Comparison of ENCODE assay signal across 9 cellular contexts in genomic region chr19:48810151-48810550, GRCh38. TPM values are rescaled to one million over a fixed set of nuclear protein-coding genes. Genes with fewer than 3 reads are reported as not detected.
DNase-seq lines count a peak whose midpoint lies in the region; ATAC-seq and TF ChIP-seq lines count a peak whose summit lies in the region.
"Had no signal": no experiment of that assay in that cellular context is flagged by ENCODE, and none has a peak within 500 bp of the region (broad histone marks: within the 10 kb centered on the region; RNA-seq: fewer than 3 reads in every experiment).

No MANE protein-coding gene starts in this region.

- peak overlapping the region; percentile 93 for H3K27ac Mint-ChIP-seq in activated naive CD8-positive, alpha-beta T cell treated with anti-CD3 and anti-CD28 coated beads for 36 hours

- no peaks in the 10 kb centered on the region for H3K27me3 ChIP-seq in layer of hippocampus (ENCODE audit: control insufficient read depth, insufficient read depth, low read length)
- H3K27me3 ChIP-seq in thyroid gland, result no peaks in the 10 kb centered on the region

- ATAC-seq in activated T-cell treated with anti-CD3 and anti-CD28 coated beads, Interleukin-2, amount 50 U/mL, for 4 hours, result no peak

- DNase-seq in activated T-cell treated with anti-CD3 and anti-CD28 coated beads, Interleukin-2, amount 50 U/mL, for 4 hours, result no peak
- no peak for DNase-seq in activated T-cell treated with anti-CD3 and anti-CD28 coated beads, Interleukin-2, amount 50 U/mL, for 48 hours
- no peak for DNase-seq in activated naive CD8-positive, alpha-beta T cell treated with anti-CD3 and anti-CD28 coated beads for 36 hours
- no peak for DNase-seq in thyroid gland
- DNase-seq in NCI-H1105 treated with DMSO at 0.1 percent for 48 hours (lab: John Stamatoyannopoulos, UW), result no peak
- no peak for DNase-seq in pons (ENCODE audit: low spot score)
- no peak for DNase-seq in HuH-7 (ENCODE audit: low spot score)

- H3K9me3 ChIP-seq in thyroid gland, result no peaks in the 10 kb centered on the region

- no peak for TF ChIP-seq POLR2A in thyroid gland (IDR thresholded peaks at IDR 0.05)

- H3K4me1 Mint-ChIP-seq in activated T-cell treated with anti-CD3 and anti-CD28 coated beads, Interleukin-2, amount 50 U/mL, for 4 hours (ENCODE audit: low read depth), result peaks cover 22% of the 10 kb centered on the region
- H3K4me1 Mint-ChIP-seq in activated naive CD8-positive, alpha-beta T cell treated with anti-CD3 and anti-CD28 coated beads for 36 hours, result peaks cover 19% of the 10 kb centered on the region

- H3K27ac ChIP-seq in layer of hippocampus (ENCODE audit: low read depth, low read length) (peak overlapping the region; percentile 83), thyroid gland (peak overlapping the region; percentile 86 to 93 (median 88))

- H3K27me3 Mint-ChIP-seq in activated T-cell treated with anti-CD3 and anti-CD28 coated beads, Interleukin-2, amount 50 U/mL, for 4 hours (ENCODE audit: low read depth), result no peaks in the 10 kb centered on the region
- H3K27me3 Mint-ChIP-seq in activated naive CD8-positive, alpha-beta T cell treated with anti-CD3 and anti-CD28 coated beads for 36 hours, result no peaks in the 10 kb centered on the region

- H3K4me1 ChIP-seq in thyroid gland, result peaks cover 12 to 18% of the 10 kb centered on the region in 2 donors

- 19 to 26% methylated on average over 7 of the region's 7 CpGs for WGBS in thyroid gland, 2 donors

- no peaks in the 10 kb centered on the region for H3K9me3 Mint-ChIP-seq in activated T-cell treated with anti-CD3 and anti-CD28 coated beads, Interleukin-2, amount 50 U/mL, for 4 hours
- H3K9me3 Mint-ChIP-seq in activated naive CD8-positive, alpha-beta T cell treated with anti-CD3 and anti-CD28 coated beads for 36 hours, result no peaks in the 10 kb centered on the region

- H3K36me3 ChIP-seq in thyroid gland, result no peaks in the 10 kb centered on the region

- peak overlapping the region in 1 of 3 donors; percentile 60 for H3K4me3 ChIP-seq in thyroid gland (replicated peaks in 1 of 3)

- intact Hi-C loops in thyroid gland (cut with DNase I), result no loop called here

- H3K36me3 Mint-ChIP-seq in activated T-cell treated with anti-CD3 and anti-CD28 coated beads, Interleukin-2, amount 50 U/mL, for 4 hours (ENCODE audit: insufficient read depth), result peaks cover 2% of the 10 kb centered on the region
- peaks cover 10% of the 10 kb centered on the region for H3K36me3 Mint-ChIP-seq in activated naive CD8-positive, alpha-beta T cell treated with anti-CD3 and anti-CD28 coated beads for 36 hours

- peak overlapping the region; percentile 88 for H3K4me3 Mint-ChIP-seq in activated T-cell treated with anti-CD3 and anti-CD28 coated beads, Interleukin-2, amount 50 U/mL, for 4 hours
- H3K4me3 Mint-ChIP-seq in activated naive CD8-positive, alpha-beta T cell treated with anti-CD3 and anti-CD28 coated beads for 36 hours, result peak overlapping the region; percentile 96

- no peak for TF ChIP-seq CTCF in thyroid gland (IDR thresholded peaks at IDR 0.05)

RNA-seq across cellular contexts. Expression of gene BCAT2, which starts 0.7 kb away (rescaled TPM):
- 10 to 100 TPM; 73.0 to 81.7 (median 78.2) TPM for total RNA-seq in activated T-cell treated with anti-CD3 and anti-CD28 coated beads, Interleukin-2, amount 50 U/mL, for 4 hours
- 10 to 100 TPM; 62.6 to 63.6 TPM for total RNA-seq in activated naive CD8-positive, alpha-beta T cell treated with anti-CD3 and anti-CD28 coated beads for 36 hours
- 10 to 100 TPM; 35.4 to 52.8 (median 45.9) TPM for total RNA-seq in thyroid gland

RNA-seq across cellular contexts. Expression of gene HSD17B14, which starts 26.1 kb away (rescaled TPM):
- under 1 TPM; 0.37 to 0.65 (median 0.61) TPM for total RNA-seq in activated T-cell treated with anti-CD3 and anti-CD28 coated beads, Interleukin-2, amount 50 U/mL, for 4 hours
- under 1 TPM; 0.35 to 0.66 TPM for total RNA-seq in activated naive CD8-positive, alpha-beta T cell treated with anti-CD3 and anti-CD28 coated beads for 36 hours
- 10 to 100 TPM; 11.9 to 46.8 (median 22.2) TPM for total RNA-seq in thyroid gland

RNA-seq across cellular contexts. Expression of gene FGF21, which starts 54.8 kb away (rescaled TPM):
- total RNA-seq in activated T-cell treated with anti-CD3 and anti-CD28 coated beads, Interleukin-2, amount 50 U/mL, for 4 hours, result not detected
- total RNA-seq in activated naive CD8-positive, alpha-beta T cell treated with anti-CD3 and anti-CD28 coated beads for 36 hours, result not detected
- not detected for total RNA-seq in thyroid gland
- total RNA-seq: activated CD8-positive, alpha-beta memory T cell treated with anti-CD3 and anti-CD28 coated beads for 36 hours had no signal

RNA-seq across cellular contexts. Expression of gene FUT1, which starts 57.7 kb away (rescaled TPM):
- under 1 TPM; 0.13 to 0.22 (median 0.18) TPM for total RNA-seq in activated T-cell treated with anti-CD3 and anti-CD28 coated beads, Interleukin-2, amount 50 U/mL, for 4 hours
- total RNA-seq in activated naive CD8-positive, alpha-beta T cell treated with anti-CD3 and anti-CD28 coated beads for 36 hours, result under 1 TPM; 0.06 to 0.12 TPM
- total RNA-seq in thyroid gland, result 1 to 10 TPM; 1.7 to 3.0 (median 2.0) TPM

RNA-seq across cellular contexts. Expression of gene PLEKHA4, which starts 58.3 kb away (rescaled TPM):
- total RNA-seq in activated T-cell treated with anti-CD3 and anti-CD28 coated beads, Interleukin-2, amount 50 U/mL, for 4 hours, result 1 to 10 TPM; 4.1 to 4.6 (median 4.6) TPM
- 1 to 10 TPM; 5.8 to 7.6 TPM for total RNA-seq in activated naive CD8-positive, alpha-beta T cell treated with anti-CD3 and anti-CD28 coated beads for 36 hours
- total RNA-seq in thyroid gland, result 10 to 100 TPM; 15.2 to 21.8 (median 19.0) TPM

Comparison
In these comparisons a context has a peak if more than half of its experiments do, and no peak if none do; other contexts are left out.
1. RNA of gene HSD17B14, which starts 26.1 kb away (total RNA-seq): 11.9 to 46.8 TPM in thyroid gland; 0.35 to 0.66 TPM in activated naive CD8-positive, alpha-beta T cell treated with anti-CD3 and anti-CD28 coated beads for 36 hours and 0.37 to 0.65 TPM in activated T-cell treated with anti-CD3 and anti-CD28 coated beads, Interleukin-2, amount 50 U/mL, for 4 hours; every median in the first group is over 4 times any median in the second.